ENCODE assay signal across 28 cellular contexts in the genomic region with DNA sequence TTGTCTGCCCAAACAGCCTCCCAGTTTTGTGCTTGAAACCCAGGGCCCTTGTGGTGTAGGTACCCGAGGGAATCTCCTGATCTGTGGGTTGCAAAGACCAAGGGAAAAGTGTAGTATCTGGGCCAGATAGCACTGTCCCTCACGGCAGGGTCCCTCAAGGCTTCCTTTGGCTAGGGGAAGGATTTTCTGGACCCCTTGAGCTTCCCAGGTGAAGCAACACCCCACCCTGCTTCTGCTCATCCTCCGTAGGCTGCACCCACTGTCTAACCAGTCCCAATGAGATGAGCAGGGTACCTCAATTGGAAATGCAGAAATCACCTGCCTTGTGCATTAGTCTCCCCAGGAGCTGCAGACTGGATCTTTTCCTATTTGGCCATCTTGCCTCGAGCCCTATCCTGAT.
"Had no signal": no experiment of that assay in that cellular context is flagged by ENCODE, and none has a peak within 500 bp of the region (broad histone marks: within the 10 kb centered on the region; RNA-seq: fewer than 3 reads in every experiment).

No MANE protein-coding gene starts in this region.

- H3K4me3 ChIP-seq: colonic mucosa, gastrocnemius medialis, left ventricle myocardium inferior, lung, ovary, sigmoid colon, uterus had no signal

- ATAC-seq: activated CD4-positive, alpha-beta T cell treated with anti-CD3 and anti-CD28 coated beads for 36 hours; activated T-cell treated with anti-CD3 and anti-CD28 coated beads, Interleukin-2, amount 50 U/mL, for 72 hours; gastrocnemius medialis; stimulated activated memory B cell treated with anti-CD40 and anti-IgM and Interleukin-4, amounts not matched to agents 10 μg/mL and 1 μg/mL and 100 μg/mL, for 72 hours; stimulated activated naive CD8-positive, alpha-beta T cell treated with anti-CD3 and anti-CD28 coated beads, Interleukin-15, amount 100 ng/mL, for 72 hours had no signal

- H3K36me3 Mint-ChIP-seq: activated naive CD8-positive, alpha-beta T cell; naive B cell; stimulated activated memory B cell treated with anti-CD40 and anti-IgM and Interleukin-4, amounts not matched to agents 10 μg/mL and 1 μg/mL and 100 μg/mL, for 72 hours; type B pancreatic cell had no signal

- DNase-seq: activated B cell treated with CpG ODN at 0.5 μM for 24 hours; activated CD4-positive, alpha-beta T cell treated with anti-CD3 and anti-CD28 coated beads for 36 hours; activated CD4-positive, alpha-beta T cell treated with anti-CD3 and anti-CD28 coated beads, Interleukin-2, amount 50 U/mL, for 4 hours; activated naive CD4-positive, alpha-beta T cell; activated T-cell treated with anti-CD3 and anti-CD28 coated beads for 4 hours; activated T-cell treated with anti-CD3 and anti-CD28 coated beads, Interleukin-2, amount 50 U/mL, for 72 hours; anterior cingulate cortex; effector CD8-positive, alpha-beta T cell; gastrocnemius medialis; hippocampal formation; left ventricle myocardium inferior; naive B cell; nephron progenitor cell; ovary; sigmoid colon; stimulated activated CD4-positive, alpha-beta T cell treated with anti-CD3 and anti-CD28 coated beads, Interleukin-4, amount 100 ng/mL, for 4 hours; stimulated activated CD8-positive, alpha-beta memory T cell treated with anti-CD3 and anti-CD28 coated beads, Interleukin-4, amount 100 ng/mL, for 48 hours; stimulated activated naive CD8-positive, alpha-beta T cell treated with anti-CD3 and anti-CD28 coated beads, Interleukin-15, amount 100 ng/mL, for 72 hours; substantia nigra; uterus had no signal

- H3K27ac Mint-ChIP-seq: activated B cell treated with CpG ODN at 0.5 μM for 24 hours; activated CD4-positive, alpha-beta T cell treated with anti-CD3 and anti-CD28 coated beads for 36 hours; activated naive CD8-positive, alpha-beta T cell; activated T-cell treated with anti-CD3 and anti-CD28 coated beads, Interleukin-2, amount 50 U/mL, for 72 hours; nephron progenitor cell; progenitor cell of endocrine pancreas; stimulated activated memory B cell treated with anti-CD40 and anti-IgM and Interleukin-4, amounts not matched to agents 10 μg/mL and 1 μg/mL and 100 μg/mL, for 72 hours; stimulated activated naive CD8-positive, alpha-beta T cell treated with anti-CD3 and anti-CD28 coated beads, Interleukin-15, amount 100 ng/mL, for 72 hours; type B pancreatic cell had no signal

- H3K27ac ChIP-seq: colonic mucosa, gastrocnemius medialis, left ventricle myocardium inferior, ovary, sigmoid colon, uterus had no signal

- H3K27me3 Mint-ChIP-seq: activated B cell treated with CpG ODN at 0.5 μM for 24 hours; activated CD4-positive, alpha-beta T cell treated with anti-CD3 and anti-CD28 coated beads for 36 hours; activated naive CD8-positive, alpha-beta T cell; naive B cell; progenitor cell of endocrine pancreas; stimulated activated memory B cell treated with anti-CD40 and anti-IgM and Interleukin-4, amounts not matched to agents 10 μg/mL and 1 μg/mL and 100 μg/mL, for 72 hours; stimulated activated naive CD8-positive, alpha-beta T cell treated with anti-CD3 and anti-CD28 coated beads, Interleukin-15, amount 100 ng/mL, for 72 hours; type B pancreatic cell had no signal

- H3K9me3 ChIP-seq: colonic mucosa, gastrocnemius medialis, ovary, sigmoid colon, uterus had no signal

- H3K4me1 Mint-ChIP-seq: activated B cell treated with CpG ODN at 0.5 μM for 24 hours; activated CD4-positive, alpha-beta T cell treated with anti-CD3 and anti-CD28 coated beads for 36 hours; naive B cell; nephron progenitor cell; stimulated activated memory B cell treated with anti-CD40 and anti-IgM and Interleukin-4, amounts not matched to agents 10 μg/mL and 1 μg/mL and 100 μg/mL, for 72 hours; stimulated activated naive CD8-positive, alpha-beta T cell treated with anti-CD3 and anti-CD28 coated beads, Interleukin-15, amount 100 ng/mL, for 72 hours had no signal

- H3K4me3 Mint-ChIP-seq: activated B cell treated with CpG ODN at 0.5 μM for 24 hours; activated CD4-positive, alpha-beta T cell treated with anti-CD3 and anti-CD28 coated beads for 36 hours; activated naive CD8-positive, alpha-beta T cell; activated T-cell treated with anti-CD3 and anti-CD28 coated beads, Interleukin-2, amount 50 U/mL, for 72 hours; naive B cell; nephron progenitor cell; stimulated activated memory B cell treated with anti-CD40 and anti-IgM and Interleukin-4, amounts not matched to agents 10 μg/mL and 1 μg/mL and 100 μg/mL, for 72 hours; stimulated activated naive CD8-positive, alpha-beta T cell treated with anti-CD3 and anti-CD28 coated beads, Interleukin-15, amount 100 ng/mL, for 72 hours; type B pancreatic cell had no signal

- H3K27me3 ChIP-seq: colonic mucosa, gastrocnemius medialis, ovary, sigmoid colon, uterus had no signal

- FAIRE-seq: endometrium, small intestine had no signal

- H3K4me1 ChIP-seq: colonic mucosa, gastrocnemius medialis, left ventricle myocardium inferior, sigmoid colon, uterus had no signal

- H3K36me3 ChIP-seq: colonic mucosa, gastrocnemius medialis, left ventricle myocardium inferior, ovary, sigmoid colon, uterus had no signal
